1 cellular context compared by ENCODE assay signal in the genomic region with DNA sequence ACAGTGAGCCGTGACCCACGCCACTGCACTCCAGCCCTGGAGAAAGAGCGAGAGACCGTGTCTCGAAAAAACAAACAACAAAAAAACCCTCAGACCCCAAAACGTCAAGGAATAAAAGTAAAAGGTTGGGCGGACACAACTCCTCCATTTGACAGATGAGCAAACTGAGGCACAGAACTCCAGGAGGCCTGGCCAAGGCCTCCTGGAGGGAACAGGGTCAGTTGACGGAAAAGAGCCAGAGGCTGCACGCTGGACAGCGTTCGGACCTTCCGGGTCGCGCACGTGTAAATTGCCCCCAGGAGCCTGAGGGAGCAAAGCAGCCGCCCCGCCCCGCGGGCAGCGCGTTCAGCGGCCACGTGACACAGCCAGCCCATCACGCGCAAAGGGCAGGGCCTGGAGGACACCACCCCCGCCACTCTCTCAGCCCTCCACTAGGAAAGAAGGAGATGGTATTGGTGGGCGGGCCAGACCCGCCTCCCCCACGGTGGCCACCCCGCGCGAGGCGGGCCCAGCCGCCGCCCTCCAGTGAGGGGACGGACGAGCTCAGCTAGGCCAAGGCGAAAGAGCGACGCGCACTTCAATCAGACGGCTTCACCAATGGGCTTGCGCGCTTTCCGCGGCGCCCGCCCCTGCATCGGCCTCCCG.
TF ChIP-seq lines count a peak whose summit lies in the region.

No MANE protein-coding gene starts in this region.

TF ChIP-seq in K562, 482 proteins besides CTCF, POLR2A, EP300 and RAD21 (continued from another document and continues in another):
- TF ChIP-seq, protein P1, sequence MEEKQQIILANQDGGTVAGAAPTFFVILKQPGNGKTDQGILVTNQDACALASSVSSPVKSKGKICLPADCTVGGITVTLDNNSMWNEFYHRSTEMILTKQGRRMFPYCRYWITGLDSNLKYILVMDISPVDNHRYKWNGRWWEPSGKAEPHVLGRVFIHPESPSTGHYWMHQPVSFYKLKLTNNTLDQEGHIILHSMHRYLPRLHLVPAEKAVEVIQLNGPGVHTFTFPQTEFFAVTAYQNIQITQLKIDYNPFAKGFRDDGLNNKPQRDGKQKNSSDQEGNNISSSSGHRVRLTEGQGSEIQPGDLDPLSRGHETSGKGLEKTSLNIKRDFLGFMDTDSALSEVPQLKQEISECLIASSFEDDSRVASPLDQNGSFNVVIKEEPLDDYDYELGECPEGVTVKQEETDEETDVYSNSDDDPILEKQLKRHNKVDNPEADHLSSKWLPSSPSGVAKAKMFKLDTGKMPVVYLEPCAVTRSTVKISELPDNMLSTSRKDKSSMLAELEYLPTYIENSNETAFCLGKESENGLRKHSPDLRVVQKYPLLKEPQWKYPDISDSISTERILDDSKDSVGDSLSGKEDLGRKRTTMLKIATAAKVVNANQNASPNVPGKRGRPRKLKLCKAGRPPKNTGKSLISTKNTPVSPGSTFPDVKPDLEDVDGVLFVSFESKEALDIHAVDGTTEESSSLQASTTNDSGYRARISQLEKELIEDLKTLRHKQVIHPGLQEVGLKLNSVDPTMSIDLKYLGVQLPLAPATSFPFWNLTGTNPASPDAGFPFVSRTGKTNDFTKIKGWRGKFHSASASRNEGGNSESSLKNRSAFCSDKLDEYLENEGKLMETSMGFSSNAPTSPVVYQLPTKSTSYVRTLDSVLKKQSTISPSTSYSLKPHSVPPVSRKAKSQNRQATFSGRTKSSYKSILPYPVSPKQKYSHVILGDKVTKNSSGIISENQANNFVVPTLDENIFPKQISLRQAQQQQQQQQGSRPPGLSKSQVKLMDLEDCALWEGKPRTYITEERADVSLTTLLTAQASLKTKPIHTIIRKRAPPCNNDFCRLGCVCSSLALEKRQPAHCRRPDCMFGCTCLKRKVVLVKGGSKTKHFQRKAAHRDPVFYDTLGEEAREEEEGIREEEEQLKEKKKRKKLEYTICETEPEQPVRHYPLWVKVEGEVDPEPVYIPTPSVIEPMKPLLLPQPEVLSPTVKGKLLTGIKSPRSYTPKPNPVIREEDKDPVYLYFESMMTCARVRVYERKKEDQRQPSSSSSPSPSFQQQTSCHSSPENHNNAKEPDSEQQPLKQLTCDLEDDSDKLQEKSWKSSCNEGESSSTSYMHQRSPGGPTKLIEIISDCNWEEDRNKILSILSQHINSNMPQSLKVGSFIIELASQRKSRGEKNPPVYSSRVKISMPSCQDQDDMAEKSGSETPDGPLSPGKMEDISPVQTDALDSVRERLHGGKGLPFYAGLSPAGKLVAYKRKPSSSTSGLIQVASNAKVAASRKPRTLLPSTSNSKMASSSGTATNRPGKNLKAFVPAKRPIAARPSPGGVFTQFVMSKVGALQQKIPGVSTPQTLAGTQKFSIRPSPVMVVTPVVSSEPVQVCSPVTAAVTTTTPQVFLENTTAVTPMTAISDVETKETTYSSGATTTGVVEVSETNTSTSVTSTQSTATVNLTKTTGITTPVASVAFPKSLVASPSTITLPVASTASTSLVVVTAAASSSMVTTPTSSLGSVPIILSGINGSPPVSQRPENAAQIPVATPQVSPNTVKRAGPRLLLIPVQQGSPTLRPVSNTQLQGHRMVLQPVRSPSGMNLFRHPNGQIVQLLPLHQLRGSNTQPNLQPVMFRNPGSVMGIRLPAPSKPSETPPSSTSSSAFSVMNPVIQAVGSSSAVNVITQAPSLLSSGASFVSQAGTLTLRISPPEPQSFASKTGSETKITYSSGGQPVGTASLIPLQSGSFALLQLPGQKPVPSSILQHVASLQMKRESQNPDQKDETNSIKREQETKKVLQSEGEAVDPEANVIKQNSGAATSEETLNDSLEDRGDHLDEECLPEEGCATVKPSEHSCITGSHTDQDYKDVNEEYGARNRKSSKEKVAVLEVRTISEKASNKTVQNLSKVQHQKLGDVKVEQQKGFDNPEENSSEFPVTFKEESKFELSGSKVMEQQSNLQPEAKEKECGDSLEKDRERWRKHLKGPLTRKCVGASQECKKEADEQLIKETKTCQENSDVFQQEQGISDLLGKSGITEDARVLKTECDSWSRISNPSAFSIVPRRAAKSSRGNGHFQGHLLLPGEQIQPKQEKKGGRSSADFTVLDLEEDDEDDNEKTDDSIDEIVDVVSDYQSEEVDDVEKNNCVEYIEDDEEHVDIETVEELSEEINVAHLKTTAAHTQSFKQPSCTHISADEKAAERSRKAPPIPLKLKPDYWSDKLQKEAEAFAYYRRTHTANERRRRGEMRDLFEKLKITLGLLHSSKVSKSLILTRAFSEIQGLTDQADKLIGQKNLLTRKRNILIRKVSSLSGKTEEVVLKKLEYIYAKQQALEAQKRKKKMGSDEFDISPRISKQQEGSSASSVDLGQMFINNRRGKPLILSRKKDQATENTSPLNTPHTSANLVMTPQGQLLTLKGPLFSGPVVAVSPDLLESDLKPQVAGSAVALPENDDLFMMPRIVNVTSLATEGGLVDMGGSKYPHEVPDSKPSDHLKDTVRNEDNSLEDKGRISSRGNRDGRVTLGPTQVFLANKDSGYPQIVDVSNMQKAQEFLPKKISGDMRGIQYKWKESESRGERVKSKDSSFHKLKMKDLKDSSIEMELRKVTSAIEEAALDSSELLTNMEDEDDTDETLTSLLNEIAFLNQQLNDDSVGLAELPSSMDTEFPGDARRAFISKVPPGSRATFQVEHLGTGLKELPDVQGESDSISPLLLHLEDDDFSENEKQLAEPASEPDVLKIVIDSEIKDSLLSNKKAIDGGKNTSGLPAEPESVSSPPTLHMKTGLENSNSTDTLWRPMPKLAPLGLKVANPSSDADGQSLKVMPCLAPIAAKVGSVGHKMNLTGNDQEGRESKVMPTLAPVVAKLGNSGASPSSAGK (IDR thresholded peaks at IDR 0.05): peak; percentile 96
- no peak for TF ChIP-seq HNRNPH1 (optimal IDR thresholded peaks at IDR 0.05; ENCODE audit: low read depth, low read length)
- TF ChIP-seq ZNF77 (CRISPR knock-in tag; IDR thresholded peaks at IDR 0.05): no peak
- TF ChIP-seq FOXA1 (IDR thresholded peaks at IDR 0.05; ENCODE audit: borderline replicate concordance): no peak
- 0 out of 2 replicates have a peak, but pooled peaks have one; percentile 33 for TF ChIP-seq DNMT1 (IDR thresholded peaks at IDR 0.05)
- no peak for TF ChIP-seq DLX4 (CRISPR knock-in tag; IDR thresholded peaks at IDR 0.05)
- TF ChIP-seq CREBBP (IDR thresholded peaks at IDR 0.05; ENCODE audit: low read depth, low read length): no peak
- TF ChIP-seq RHOXF2B (CRISPR knock-in tag; conservative IDR thresholded peaks at IDR 0.05): 0 out of 2 replicates have a peak, but pooled peaks have one; percentile 48
- no peak for TF ChIP-seq SMARCC2 (IDR thresholded peaks at IDR 0.05; ENCODE audit: low read depth)
- no peak for TF ChIP-seq BRD4 (IDR thresholded peaks at IDR 0.05)
- 0 out of 2 replicates have a peak, but pooled peaks have one; percentile 28 for TF ChIP-seq TRIM28 (IDR thresholded peaks at IDR 0.05)
- peak; percentile 96 for TF ChIP-seq MYC (IDR thresholded peaks at IDR 0.05; ENCODE audit: low read depth, low read length)
- TF ChIP-seq MYC (CRISPR knock-in tag; IDR thresholded peaks at IDR 0.05; ENCODE audit: borderline replicate concordance, low read depth): peak; percentile 94
- TF ChIP-seq CBFA2T3 (IDR thresholded peaks at IDR 0.05): no peak
- TF ChIP-seq SAP30 (IDR thresholded peaks at IDR 0.05; ENCODE audit: borderline replicate concordance, insufficient read depth, low read depth, low read length, poor library complexity, severe bottlenecking): no peak
- no peak for TF ChIP-seq NCOA4 (IDR thresholded peaks at IDR 0.05; ENCODE audit: partially characterized antibody)
- peak; percentile 73; the same call in 1 of the 2 replicates for TF ChIP-seq NBN (IDR thresholded peaks at IDR 0.05; ENCODE audit: low read depth)
- TF ChIP-seq ZNF57 (CRISPR knock-in tag; IDR thresholded peaks at IDR 0.05): no peak
- TF ChIP-seq SRSF1 (IDR thresholded peaks at IDR 0.05; ENCODE audit: low read depth, low read length): no peak
- 0 out of 4 replicates have a peak, but pooled peaks have one; percentile 51 to 53 for TF ChIP-seq MLLT1 (IDR thresholded peaks at IDR 0.05)
- TF ChIP-seq FOS (IDR thresholded peaks at IDR 0.05; ENCODE audit: extremely low read depth, insufficient read length): peak; percentile 90
- TF ChIP-seq, protein P2, sequence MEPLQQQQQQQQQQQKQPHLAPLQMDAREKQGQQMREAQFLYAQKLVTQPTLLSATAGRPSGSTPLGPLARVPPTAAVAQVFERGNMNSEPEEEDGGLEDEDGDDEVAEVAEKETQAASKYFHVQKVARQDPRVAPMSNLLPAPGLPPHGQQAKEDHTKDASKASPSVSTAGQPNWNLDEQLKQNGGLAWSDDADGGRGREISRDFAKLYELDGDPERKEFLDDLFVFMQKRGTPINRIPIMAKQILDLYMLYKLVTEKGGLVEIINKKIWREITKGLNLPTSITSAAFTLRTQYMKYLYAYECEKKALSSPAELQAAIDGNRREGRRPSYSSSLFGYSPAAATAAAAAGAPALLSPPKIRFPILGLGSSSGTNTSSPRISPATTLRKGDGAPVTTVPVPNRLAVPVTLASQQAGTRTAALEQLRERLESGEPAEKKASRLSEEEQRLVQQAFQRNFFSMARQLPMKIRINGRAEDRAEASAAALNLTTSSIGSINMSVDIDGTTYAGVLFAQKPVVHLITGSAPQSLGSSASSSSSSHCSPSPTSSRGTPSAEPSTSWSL (CRISPR knock-in tag; IDR thresholded peaks at IDR 0.05; ENCODE audit: borderline replicate concordance): no peak
- no peak for TF ChIP-seq ZNF263 (CRISPR knock-in tag; IDR thresholded peaks at IDR 0.05; ENCODE audit: borderline replicate concordance)
- TF ChIP-seq MCM3 (IDR thresholded peaks at IDR 0.05): no peak
- TF ChIP-seq, protein P3, sequence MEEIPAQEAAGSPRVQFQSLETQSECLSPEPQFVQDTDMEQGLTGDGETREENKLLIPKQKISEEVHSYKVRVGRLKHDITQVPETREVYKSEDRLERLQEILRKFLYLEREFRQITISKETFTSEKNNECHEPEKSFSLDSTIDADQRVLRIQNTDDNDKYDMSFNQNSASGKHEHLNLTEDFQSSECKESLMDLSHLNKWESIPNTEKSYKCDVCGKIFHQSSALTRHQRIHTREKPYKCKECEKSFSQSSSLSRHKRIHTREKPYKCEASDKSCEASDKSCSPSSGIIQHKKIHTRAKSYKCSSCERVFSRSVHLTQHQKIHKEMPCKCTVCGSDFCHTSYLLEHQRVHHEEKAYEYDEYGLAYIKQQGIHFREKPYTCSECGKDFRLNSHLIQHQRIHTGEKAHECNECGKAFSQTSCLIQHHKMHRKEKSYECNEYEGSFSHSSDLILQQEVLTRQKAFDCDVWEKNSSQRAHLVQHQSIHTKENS (CRISPR knock-in tag; IDR thresholded peaks at IDR 0.05): no peak
- no peak for TF ChIP-seq ZSCAN32 (CRISPR knock-in tag; IDR thresholded peaks at IDR 0.05)
- peak; percentile 16; the same call in 1 of the 2 replicates for TF ChIP-seq MTA1 (IDR thresholded peaks at IDR 0.05; ENCODE audit: borderline replicate concordance)
- no peak for TF ChIP-seq RFX1 (IDR thresholded peaks at IDR 0.05)
- TF ChIP-seq TFAM (CRISPR knock-in tag; conservative IDR thresholded peaks at IDR 0.05): no peak
